Comparison of ENCODE assay signal across 1 cellular context in genomic region chr6:88119769-88120168, GRCh38.
TF ChIP-seq lines count a peak whose summit lies in the region.

No MANE protein-coding gene starts in this region.

TF ChIP-seq in K562, 482 proteins besides CTCF, POLR2A, EP300 and RAD21 (continued from another document):
- TF ChIP-seq USF2 (CRISPR knock-in tag; IDR thresholded peaks at IDR 0.05) (no peak), SMAD3 (CRISPR knock-in tag; conservative IDR thresholded peaks at IDR 0.05) (no peak), ZNF77 (CRISPR knock-in tag; IDR thresholded peaks at IDR 0.05) (no peak), PHF8 (IDR thresholded peaks at IDR 0.05; ENCODE audit: borderline replicate concordance, low read length) (no peak), MTA1 (IDR thresholded peaks at IDR 0.05; ENCODE audit: borderline replicate concordance) (no peak), RB1 (IDR thresholded peaks at IDR 0.05; ENCODE audit: low read depth) (no peak), ZNF41 (CRISPR knock-in tag; conservative IDR thresholded peaks at IDR 0.05) (no peak), REST (CRISPR knock-in tag; IDR thresholded peaks at IDR 0.05; ENCODE audit: low read depth) (peak; percentile 86), ARID3B (CRISPR knock-in tag; IDR thresholded peaks at IDR 0.05; ENCODE audit: borderline replicate concordance) (no peak), SRSF9 (IDR thresholded peaks at IDR 0.05; ENCODE audit: borderline replicate concordance, low read depth, low read length) (no peak), ATF1 (CRISPR knock-in tag; IDR thresholded peaks at IDR 0.05) (no peak), ATF1 (tag; IDR thresholded peaks at IDR 0.05) (no peak)
